ENCODE assay signal across 8 cellular contexts in the genomic region with DNA sequence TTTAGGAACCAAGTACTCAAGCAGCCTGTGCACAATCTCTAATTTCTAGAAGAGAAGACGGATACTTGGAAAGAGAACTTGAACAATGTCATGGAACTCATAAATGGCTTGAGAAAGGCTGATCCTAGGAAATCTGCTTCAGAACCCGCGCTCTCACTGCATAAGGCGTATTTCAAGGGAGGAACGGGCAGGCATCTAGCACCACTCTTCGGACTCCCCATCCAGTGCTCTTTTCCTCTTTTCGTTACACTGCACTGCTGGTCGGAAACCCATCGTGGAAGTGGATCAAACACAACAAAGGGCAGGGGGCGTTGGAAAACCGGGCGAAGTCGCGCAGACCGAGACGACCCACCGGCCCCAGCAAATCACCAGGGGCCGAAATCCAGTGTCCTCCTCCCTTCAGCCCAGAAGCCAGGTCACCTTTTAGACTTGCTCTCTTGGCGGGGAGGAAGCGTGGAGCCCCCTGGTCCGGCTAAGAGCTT. TPM values are rescaled to one million over a fixed set of nuclear protein-coding genes. Genes with fewer than 3 reads are reported as not detected.
A peak's percentile ranks its signal among the peaks of the same experiment; 100 is the strongest.
DNase-seq lines count a peak whose midpoint lies in the region; ATAC-seq, FAIRE-seq and TF ChIP-seq lines count a peak whose summit lies in the region.

No MANE protein-coding gene starts in this region.

- H3K9me3 ChIP-seq in pancreas = no peaks in the 10 kb centered on the region

- peaks cover 0 to 23% (median 6%) of the 10 kb centered on the region in 3 donors for H3K4me1 ChIP-seq in pancreas

- peaks cover 46% of the 10 kb centered on the region for H3K4me1 Mint-ChIP-seq in activated T-cell treated with anti-CD3 and anti-CD28 coated beads, Interleukin-2, amount 50 U/mL, for 24 hours (ENCODE audit: low read depth)
- H3K4me1 Mint-ChIP-seq in T-helper 2 cell treated with Interferon-gamma antibody and Interleukin-4, amounts not matched to agents 5 μg/mL and 100 μg/mL, for 36 hours (ENCODE audit: low read depth) = peaks cover 50% of the 10 kb centered on the region

- intact Hi-C loops in pancreas (cut with DNase I) = no loop called here

- in situ Hi-C loops in KBM-7 (cut with MboI; ENCODE audit: low pct_unique_long_range_greater_than_20kb, low sequenced_read_pairs) = no loop called here

- H3K4me3 ChIP-seq in fibroblast of the aortic adventitia (ENCODE audit: low read depth, low read length) (peak overlapping the region; percentile 90), pancreas (peak overlapping the region; percentile 89 to 98 (median 92))

- DNase-seq in activated T-cell treated with anti-CD3 and anti-CD28 coated beads, Interleukin-2, amount 50 U/mL, for 24 hours = no peak
- no peak for DNase-seq in activated T-cell treated with anti-CD3 and anti-CD28 coated beads, Interleukin-2, amount 50 U/mL, for 48 hours
- peak; percentile 9 for DNase-seq in T-helper 2 cell treated with Interferon-gamma antibody and Interleukin-4, amounts not matched to agents 5 μg/mL and 100 μg/mL, for 36 hours (ENCODE audit: low spot score)
- DNase-seq in fibroblast of the aortic adventitia (ENCODE audit: low read depth) (peak; percentile 36), pancreas (no peak), GM10266 (ENCODE audit: extremely low spot score) (no peak), KBM-7 (no peak), dedifferentiated amniotic fluid mesenchymal stem cell (ENCODE audit: extremely low spot score) (no peak)

- peak overlapping the region; percentile 98 for H3K27ac Mint-ChIP-seq in activated T-cell treated with anti-CD3 and anti-CD28 coated beads, Interleukin-2, amount 50 U/mL, for 24 hours
- peak overlapping the region; percentile 97 for H3K27ac Mint-ChIP-seq in T-helper 2 cell treated with Interferon-gamma antibody and Interleukin-4, amounts not matched to agents 5 μg/mL and 100 μg/mL, for 36 hours

- peak overlapping the region; percentile 96 to 99 (median 97) for H3K27ac ChIP-seq in pancreas

- TF ChIP-seq CTCF in fibroblast of the aortic adventitia (IDR thresholded peaks at IDR 0.05; ENCODE audit: insufficient read depth, low read length) = no peak
- no peak for TF ChIP-seq CTCF in pancreas (IDR thresholded peaks at IDR 0.05)
- TF ChIP-seq CTCF in GM10266 (IDR thresholded peaks at IDR 0.05; ENCODE audit: control insufficient read depth, insufficient read depth, low read depth, missing control alignments) = no peak

- H3K27me3 ChIP-seq in pancreas = no peaks in the 10 kb centered on the region

- no peak for FAIRE-seq in pancreas (lab: Jason Lieb, UNC)

- H3K4me3 Mint-ChIP-seq in activated T-cell treated with anti-CD3 and anti-CD28 coated beads, Interleukin-2, amount 50 U/mL, for 24 hours = peak overlapping the region; percentile 94
- H3K4me3 Mint-ChIP-seq in T-helper 2 cell treated with Interferon-gamma antibody and Interleukin-4, amounts not matched to agents 5 μg/mL and 100 μg/mL, for 36 hours = peak overlapping the region; percentile 99

- H3K27me3 Mint-ChIP-seq in activated T-cell treated with anti-CD3 and anti-CD28 coated beads, Interleukin-2, amount 50 U/mL, for 24 hours = no peaks in the 10 kb centered on the region
- H3K27me3 Mint-ChIP-seq in T-helper 2 cell treated with Interferon-gamma antibody and Interleukin-4, amounts not matched to agents 5 μg/mL and 100 μg/mL, for 36 hours (ENCODE audit: low read depth) = no peaks in the 10 kb centered on the region

- peaks cover 3% of the 10 kb centered on the region for H3K9me3 Mint-ChIP-seq in activated T-cell treated with anti-CD3 and anti-CD28 coated beads, Interleukin-2, amount 50 U/mL, for 24 hours
- peaks cover 12% of the 10 kb centered on the region for H3K9me3 Mint-ChIP-seq in T-helper 2 cell treated with Interferon-gamma antibody and Interleukin-4, amounts not matched to agents 5 μg/mL and 100 μg/mL, for 36 hours

- no peaks in the 10 kb centered on the region for H3K36me3 ChIP-seq in pancreas

- peak; percentile 3 to 18 (median 11) for ATAC-seq in pancreas

- peaks cover 34% of the 10 kb centered on the region for H3K36me3 Mint-ChIP-seq in activated T-cell treated with anti-CD3 and anti-CD28 coated beads, Interleukin-2, amount 50 U/mL, for 24 hours (ENCODE audit: low read depth)
- peaks cover 38% of the 10 kb centered on the region for H3K36me3 Mint-ChIP-seq in T-helper 2 cell treated with Interferon-gamma antibody and Interleukin-4, amounts not matched to agents 5 μg/mL and 100 μg/mL, for 36 hours (ENCODE audit: low read depth)

- WGBS in pancreas, 2 donors = 6 to 11% methylated on average over 20 to 21 of the region's 21 CpGs

RNA-seq across cellular contexts. Expression of gene TLNRD1, which starts 0.5 kb away (rescaled TPM):
- 9.3 and 10.5 TPM in 2 replicates for total RNA-seq in fibroblast of the aortic adventitia (ENCODE audit: low replicate concordance)
- 10 to 100 TPM in 3 of 6 donors, 1 to 10 TPM in 3; 7.8 to 13.5 (median 10.0) TPM for total RNA-seq in pancreas
- 1 to 10 TPM; 3.1 to 4.4 TPM for polyA plus RNA-seq in pancreas

RNA-seq across cellular contexts. Expression of gene MESD, which starts 10.6 kb away (rescaled TPM):
- total RNA-seq in fibroblast of the aortic adventitia (ENCODE audit: low replicate concordance) (18.9 and 25.8 TPM in 2 replicates), pancreas (10 to 100 TPM; 11.5 to 18.5 (median 14.0) TPM)
- polyA plus RNA-seq in pancreas = 10 to 100 TPM; 10.5 to 13.0 TPM

Comparison
In these comparisons a context has a peak if more than half of its experiments do, and no peak if none do; other contexts are left out.
1. DNase-seq: peak in T-helper 2 cell treated with Interferon-gamma antibody and Interleukin-4, amounts not matched to agents 5 μg/mL and 100 μg/mL, for 36 hours (single experiment) and fibroblast of the aortic adventitia (single experiment); none in activated T-cell treated with anti-CD3 and anti-CD28 coated beads, Interleukin-2, amount 50 U/mL, for 24 hours (single experiment), activated T-cell treated with anti-CD3 and anti-CD28 coated beads, Interleukin-2, amount 50 U/mL, for 48 hours (0 of 2), pancreas (0 of 6), GM10266 (single experiment), KBM-7 (single experiment) and dedifferentiated amniotic fluid mesenchymal stem cell (single experiment).